8 cellular contexts compared by ENCODE assay signal in genomic region chr20:50193169-50193850, GRCh38. TPM values are rescaled to one million over a fixed set of nuclear protein-coding genes. Genes with fewer than 3 reads are reported as not detected.
DNase-seq lines count a peak whose midpoint lies in the region; ATAC-seq and TF ChIP-seq lines count a peak whose summit lies in the region.

No MANE protein-coding gene starts in this region.

- no peak for TF ChIP-seq EP300 in SK-N-SH (IDR thresholded peaks at IDR 0.05; ENCODE audit: borderline replicate concordance in 1 of 2, low read depth in 1 of 2, low read length in 1 of 2)

- H3K36me3 Mint-ChIP-seq in activated T-helper 17 cell treated with anti-CD3 and anti-CD28 coated beads, Interleukin-2, amount 50 U/mL, for 72 hours (ENCODE audit: low read depth): peaks cover 23% of the 10 kb centered on the region
- H3K36me3 Mint-ChIP-seq in stimulated activated naive B cell treated with anti-CD40 and anti-IgM and Interleukin-4, amounts not matched to agents 10 μg/mL and 1 μg/mL and 100 μg/mL, for 72 hours: peaks cover 5 to 16% of the 10 kb centered on the region in 2 donors

- peaks cover 4 to 19% of the 10 kb centered on the region in 2 experiments; a peak in 3 of 4 replicates for H3K4me1 ChIP-seq in SK-N-SH (ENCODE audit: control insufficient read depth in 1 of 2, insufficient read depth in 2 of 2, low read depth in 1 of 2, low read length in 1 of 2)
- peaks cover 4% of the 10 kb centered on the region for H3K4me1 ChIP-seq in iPS-15b (ENCODE audit: control insufficient read depth, insufficient read depth, low read length)

- H3K27ac Mint-ChIP-seq in activated T-helper 17 cell treated with anti-CD3 and anti-CD28 coated beads, Interleukin-2, amount 50 U/mL, for 72 hours: peak overlapping the region; percentile 95
- H3K27ac Mint-ChIP-seq in stimulated activated naive B cell treated with anti-CD40 and anti-IgM and Interleukin-4, amounts not matched to agents 10 μg/mL and 1 μg/mL and 100 μg/mL, for 72 hours: peak overlapping the region; percentile 95

- CTCF ChIA-PET in SK-N-SH (lab: Yijun Ruan, JAX): interaction anchor here (1.1 to 15.3 kb wide), 3 partner anchors 186 to 384 kb away, joined by 3 to 281 read pairs (median 108); no protein-coding TSS in a partner anchor

- H2AFZ ChIP-seq in SK-N-SH (ENCODE audit: low read depth): no peak overlapping the region

- peak overlapping the region; percentile 92 for H3K4me2 ChIP-seq in SK-N-SH

- WGBS in SK-N-SH (ENCODE audit: low lambda C conversion rate): 65% methylated on average over 9 of the region's 10 CpGs

- no peak for ATAC-seq in SK-N-SH treated with all-trans-retinoic acid at 6 μM for 48 hours
- ATAC-seq in activated T-helper 17 cell treated with anti-CD3 and anti-CD28 coated beads, Interleukin-2, amount 50 U/mL, for 72 hours (replicated peaks): no peak
- ATAC-seq in stimulated activated naive B cell treated with anti-CD40 and anti-IgM and Interleukin-4, amounts not matched to agents 10 μg/mL and 1 μg/mL and 100 μg/mL, for 72 hours (replicated peaks): no peak

- peaks cover 32% of the 10 kb centered on the region for H4K20me1 ChIP-seq in SK-N-SH (ENCODE audit: insufficient read depth)

- H3K4me3 ChIP-seq in SK-N-SH (ENCODE audit: low read depth in 2 of 2, low read length in 1 of 2): peak overlapping the region; percentile 73 to 74
- peak overlapping the region; percentile 88 for H3K4me3 ChIP-seq in iPS-15b (ENCODE audit: low read depth, low read length)

- H3K9me2 ChIP-seq in SK-N-SH: no peaks in the 10 kb centered on the region

- peak overlapping the region in 1 of 2 experiments; percentile 93; a peak in 2 of 4 replicates for H3K27ac ChIP-seq in SK-N-SH (ENCODE audit: low read depth in 2 of 2, low read length in 1 of 2)

- peak overlapping the region; percentile 93 for H3K4me3 Mint-ChIP-seq in activated T-helper 17 cell treated with anti-CD3 and anti-CD28 coated beads, Interleukin-2, amount 50 U/mL, for 72 hours
- peak overlapping the region; percentile 79 to 89 for H3K4me3 Mint-ChIP-seq in stimulated activated naive B cell treated with anti-CD40 and anti-IgM and Interleukin-4, amounts not matched to agents 10 μg/mL and 1 μg/mL and 100 μg/mL, for 72 hours

- no peaks in the 10 kb centered on the region for H3K9me3 ChIP-seq in SK-N-SH
- no peaks in the 10 kb centered on the region for H3K9me3 ChIP-seq in iPS-15b (ENCODE audit: control insufficient read depth, insufficient read depth, low read length)

- DNase-seq in SK-N-SH (no peak), NCI-H2227 (lab: John Stamatoyannopoulos, UW; ENCODE audit: unreplicated experiment) (no peak), NCI-H1105 treated with DMSO at 0.1 percent for 48 hours (lab: John Stamatoyannopoulos, UW) (no peak), hippocampal formation (lab: John Stamatoyannopoulos, UW) (no peak)
- DNase-seq in stimulated activated naive B cell treated with anti-CD40 and anti-IgM and Interleukin-4, amounts not matched to agents 10 μg/mL and 1 μg/mL and 100 μg/mL, for 72 hours: no peak

- TF ChIP-seq RAD21 in SK-N-SH (IDR thresholded peaks at IDR 0.05; ENCODE audit: low read length): no peak

- H3K4me1 Mint-ChIP-seq in activated T-helper 17 cell treated with anti-CD3 and anti-CD28 coated beads, Interleukin-2, amount 50 U/mL, for 72 hours: peaks cover 10% of the 10 kb centered on the region
- peaks cover 19 to 42% of the 10 kb centered on the region in 2 donors for H3K4me1 Mint-ChIP-seq in stimulated activated naive B cell treated with anti-CD40 and anti-IgM and Interleukin-4, amounts not matched to agents 10 μg/mL and 1 μg/mL and 100 μg/mL, for 72 hours

- no peaks in the 10 kb centered on the region for H3K27me3 ChIP-seq in SK-N-SH (ENCODE audit: insufficient read depth)
- no peaks in the 10 kb centered on the region for H3K27me3 ChIP-seq in iPS-15b (ENCODE audit: control insufficient read depth, insufficient read depth, low read length)

- peaks cover 37% of the 10 kb centered on the region for H3K79me2 ChIP-seq in SK-N-SH (ENCODE audit: insufficient read depth)

- H3K9ac ChIP-seq in SK-N-SH (peak overlapping the region; percentile 94), iPS-15b (ENCODE audit: low read depth, low read length) (peak overlapping the region; percentile 70)

- peaks cover 3% of the 10 kb centered on the region for H3F3A ChIP-seq in SK-N-SH (replicated peaks; ENCODE audit: insufficient read depth)

- no peaks in the 10 kb centered on the region for H3K9me3 Mint-ChIP-seq in activated T-helper 17 cell treated with anti-CD3 and anti-CD28 coated beads, Interleukin-2, amount 50 U/mL, for 72 hours
- H3K9me3 Mint-ChIP-seq in stimulated activated naive B cell treated with anti-CD40 and anti-IgM and Interleukin-4, amounts not matched to agents 10 μg/mL and 1 μg/mL and 100 μg/mL, for 72 hours: no peaks in the 10 kb centered on the region

- H3K27me3 Mint-ChIP-seq in activated T-helper 17 cell treated with anti-CD3 and anti-CD28 coated beads, Interleukin-2, amount 50 U/mL, for 72 hours: no peaks in the 10 kb centered on the region
- no peaks in the 10 kb centered on the region for H3K27me3 Mint-ChIP-seq in stimulated activated naive B cell treated with anti-CD40 and anti-IgM and Interleukin-4, amounts not matched to agents 10 μg/mL and 1 μg/mL and 100 μg/mL, for 72 hours

- H3K36me3 ChIP-seq in SK-N-SH (replicated peaks in 1 of 2; ENCODE audit: control insufficient read depth in 1 of 2, insufficient read depth in 2 of 2, low read length in 1 of 2): peaks cover 0 to 7% of the 10 kb centered on the region in 2 experiments
- no peaks in the 10 kb centered on the region for H3K36me3 ChIP-seq in iPS-15b (ENCODE audit: control insufficient read depth, insufficient read depth, low read length)

- POLR2A ChIA-PET in SK-N-SH (lab: Yijun Ruan, JAX): no interaction called here

- no peak for TF ChIP-seq CTCF in SK-N-SH (IDR thresholded peaks at IDR 0.05)

TF ChIP-seq in SK-N-SH, 30 proteins besides CTCF, POLR2A, EP300 and RAD21 (continues in another document):
- TF ChIP-seq SMC3 (IDR thresholded peaks at IDR 0.05; ENCODE audit: low read depth, low read length) (no peak), REST (IDR thresholded peaks at IDR 0.05; ENCODE audit: low read depth, low read length) (no peak), ELF1 (IDR thresholded peaks at IDR 0.05) (no peak)

TF ChIP-seq in SK-N-SH treated with all-trans-retinoic acid at 6 μM for 48 hours, 23 proteins besides CTCF, POLR2A, EP300 and RAD21 (continues in another document):
- no peak for TF ChIP-seq ZNF8 (CRISPR knock-in tag; IDR thresholded peaks at IDR 0.05)
- no peak for TF ChIP-seq TCF4 (CRISPR knock-in tag; IDR thresholded peaks at IDR 0.05; ENCODE audit: borderline replicate concordance)
- no peak for TF ChIP-seq ZFP30 (CRISPR knock-in tag; IDR thresholded peaks at IDR 0.05)
- no peak for TF ChIP-seq PATZ1 (CRISPR knock-in tag; IDR thresholded peaks at IDR 0.05; ENCODE audit: borderline replicate concordance)
- TF ChIP-seq BACH2 (CRISPR knock-in tag; IDR thresholded peaks at IDR 0.05; ENCODE audit: borderline replicate concordance): no peak
- no peak for TF ChIP-seq ISL1 (CRISPR knock-in tag; IDR thresholded peaks at IDR 0.05)
- no peak for TF ChIP-seq GLIS3 (CRISPR knock-in tag; IDR thresholded peaks at IDR 0.05)
- no peak for TF ChIP-seq CSDC2 (CRISPR knock-in tag; IDR thresholded peaks at IDR 0.05)
- no peak for TF ChIP-seq ZNF565 (CRISPR knock-in tag; conservative IDR thresholded peaks at IDR 0.05; ENCODE audit: low read depth)

RNA-seq across cellular contexts. Expression of gene CEBPB, which starts 2.7 kb away (rescaled TPM):
- polyA plus RNA-seq in SK-N-SH (2012; rRNA removed): 13.2 and 14.7 TPM in 2 replicates
- 9.5 and 11.1 TPM in 2 replicates for polyA plus RNA-seq in SK-N-SH (2012; cell fraction: cytosol; rRNA removed)
- 28.3 and 31.7 TPM in 2 replicates for polyA plus RNA-seq in SK-N-SH (2012; cell fraction: nucleus; rRNA removed)
- total RNA-seq in activated T-helper 17 cell treated with anti-CD3 and anti-CD28 coated beads, Interleukin-2, amount 50 U/mL, for 72 hours: 10 to 100 TPM; 11.6 to 19.0 TPM

RNA-seq across cellular contexts. Expression of gene PEDS1, which starts 39.8 kb away (rescaled TPM):
- polyA plus RNA-seq in SK-N-SH (2012; rRNA removed): 18.3 and 18.4 TPM in 2 replicates
- 8.6 and 12.8 TPM in 2 replicates for polyA plus RNA-seq in SK-N-SH (2012; cell fraction: cytosol; rRNA removed)
- 10.1 and 13.1 TPM in 2 replicates for polyA plus RNA-seq in SK-N-SH (2012; cell fraction: nucleus; rRNA removed)
- 10 to 100 TPM; 13.1 to 22.0 TPM for total RNA-seq in activated T-helper 17 cell treated with anti-CD3 and anti-CD28 coated beads, Interleukin-2, amount 50 U/mL, for 72 hours
